In genomic region chr17:81295678-81296381, GRCh38 we compare ENCODE assay signal across 8 cellular contexts. TPM values are rescaled to one million over a fixed set of nuclear protein-coding genes. Genes with fewer than 3 reads are reported as not detected.
DNase-seq lines count a peak whose midpoint lies in the region; ATAC-seq, FAIRE-seq and TF ChIP-seq lines count a peak whose summit lies in the region.

No MANE protein-coding gene starts in this region.

- dilution Hi-C loops in keratinocyte (cut with MboI; ENCODE audit: extremely low pct_ligation_motif_present, low sequenced_read_pairs): no loop called here

- peaks cover 3% of the 10 kb centered on the region for H3K9me1 ChIP-seq in keratinocyte (ENCODE audit: control insufficient read depth, extremely low read depth, insufficient read depth, low read length)

- POLR2A ChIA-PET in CD4-positive, alpha-beta T cell (lab: Charles Lee): interaction anchor here (0.8 to 2.5 kb wide), 10 partner anchors 10 to 367 kb away, joined by 3 to 24 read pairs (median 4); partner anchors contain the start of genes ACTG1, NDUFAF8 and TEPSIN
- POLR2A ChIA-PET in MCF 10A (lab: Yijun Ruan, JAX): interaction anchor here (0.8 to 2.6 kb wide), 19 partner anchors 10 to 620 kb away, joined by 3 to 30 read pairs (median 5); partner anchors contain the start of genes ACTG1, BAHCC1, NDUFAF8 and TEPSIN

- peak overlapping the region; percentile 100 for H3K27ac Mint-ChIP-seq in CD4-positive, alpha-beta T cell
- peak overlapping the region; percentile 93 for H3K27ac Mint-ChIP-seq in MCF 10A (ENCODE audit: low read depth, unreplicated experiment)

- peak; percentile 70 for ATAC-seq in CD4-positive, alpha-beta T cell (ENCODE audit: poor library complexity)
- ATAC-seq in GM19351 (IDR thresholded peaks at IDR 0.05; ENCODE audit: unreplicated experiment) (peak; percentile 26), HG03565 (IDR thresholded peaks at IDR 0.05; ENCODE audit: unreplicated experiment) (no peak)

- peak; percentile 34 for TF ChIP-seq CTCF in CD4-positive, alpha-beta T cell (IDR thresholded peaks at IDR 0.05)
- TF ChIP-seq CTCF in MCF 10A (IDR thresholded peaks at IDR 0.05; ENCODE audit: unreplicated experiment) (no peak), keratinocyte (optimal IDR thresholded peaks at IDR 0.05 in 1 of 3, IDR thresholded peaks at IDR 0.05 in 1 of 3, conservative IDR thresholded peaks at IDR 0.05 in 1 of 3; ENCODE audit: extremely low read depth in 1 of 3, insufficient read depth in 2 of 3, low read length in 3 of 3) (peak; percentile 53 to 65 (median 60))

- BruUV-seq in MCF 10A (replicated peaks; lab: Mats Ljungman, UMichigan): TSS peak; percentile 84

- no peaks in the 10 kb centered on the region for H3K27me3 ChIP-seq in CD4-positive, alpha-beta T cell (ENCODE audit: control insufficient read depth, insufficient read depth, low read length)
- H3K27me3 ChIP-seq in keratinocyte (ENCODE audit: control insufficient read depth, extremely low read depth, insufficient read depth, low read length): no peaks in the 10 kb centered on the region

- H3K36me3 ChIP-seq in keratinocyte (ENCODE audit: control insufficient read depth in 2 of 2, extremely low read depth in 1 of 2, insufficient read depth in 2 of 2, low read length in 2 of 2): no peaks in the 10 kb centered on the region

- H3K4me3 Mint-ChIP-seq in CD4-positive, alpha-beta T cell: peak overlapping the region; percentile 100
- peak overlapping the region; percentile 84 for H3K4me3 Mint-ChIP-seq in MCF 10A (ENCODE audit: unreplicated experiment)

- H3K27me3 Mint-ChIP-seq in CD4-positive, alpha-beta T cell: no peaks in the 10 kb centered on the region
- H3K27me3 Mint-ChIP-seq in MCF 10A (ENCODE audit: insufficient read depth, unreplicated experiment): peaks cover 8% of the 10 kb centered on the region

- peak overlapping the region; percentile 79 for H3K4me2 ChIP-seq in keratinocyte (ENCODE audit: control insufficient read depth, extremely low read depth, insufficient read depth, low read depth, low read length)

- peaks cover 15% of the 10 kb centered on the region for H3K4me1 ChIP-seq in keratinocyte (ENCODE audit: control insufficient read depth, extremely low read depth, insufficient read depth, low read length)

- H4K20me1 ChIP-seq in keratinocyte (ENCODE audit: control insufficient read depth, extremely low read depth, insufficient read depth, low read length): peaks cover 3% of the 10 kb centered on the region

- H3K9me3 ChIP-seq in CD4-positive, alpha-beta T cell (ENCODE audit: control insufficient read depth, low read length): no peaks in the 10 kb centered on the region
- no peaks in the 10 kb centered on the region for H3K9me3 ChIP-seq in keratinocyte (ENCODE audit: control insufficient read depth, low read depth, low read length)

- no peaks in the 10 kb centered on the region for H3K9me3 Mint-ChIP-seq in CD4-positive, alpha-beta T cell
- no peaks in the 10 kb centered on the region for H3K9me3 Mint-ChIP-seq in MCF 10A (ENCODE audit: unreplicated experiment)

- H3K9ac ChIP-seq in keratinocyte (ENCODE audit: control insufficient read depth, extremely low read depth, insufficient read depth, low read length): peak overlapping the region; percentile 89

- DNase-seq in CD4-positive, alpha-beta T cell: peak; percentile 28 to 56 (median 38)
- DNase-seq in LoVo (ENCODE audit: low spot score) (peak; percentile 86), SW480 (ENCODE audit: low spot score) (peak; percentile 79), MCF 10A (ENCODE audit: unreplicated experiment) (peak; percentile 80), keratinocyte (ENCODE audit: low read depth, low spot score) (no peak)
- DNase-seq in stimulated activated CD4-positive, alpha-beta T cell treated with anti-CD3 and anti-CD28 coated beads, Interleukin-4, amount 100 ng/mL, for 24 hours: peak; percentile 48

- peaks cover 40% of the 10 kb centered on the region for H3K4me1 Mint-ChIP-seq in CD4-positive, alpha-beta T cell (ENCODE audit: low read depth)
- peaks cover 18% of the 10 kb centered on the region for H3K4me1 Mint-ChIP-seq in MCF 10A (ENCODE audit: insufficient read depth, unreplicated experiment)

- intact Hi-C loops in CD4-positive, alpha-beta T cell (cut with DNase I, micrococcal nuclease): loop anchor here (1.0 to 10.0 kb wide), 6 partner anchors 43 to 219 kb away; partner anchors contain the start of genes ACTG1 (in 1 of the 2), CEP131 (in 1 of the 2), NDUFAF8 (in 1 of the 2) and TEPSIN (in 1 of the 2)
- intact Hi-C loops in MCF 10A (cut with micrococcal nuclease): loop anchor here (2.0 kb wide), 1 partner anchor 33 kb away; no protein-coding TSS in a partner anchor

- CTCF ChIA-PET in CD4-positive, alpha-beta T cell (lab: Charles Lee): interaction anchor here (0.7 to 1.7 kb wide), 5 partner anchors 9 to 223 kb away, joined by 3 to 9 read pairs (median 4); no protein-coding TSS in a partner anchor
- CTCF ChIA-PET in MCF 10A (lab: Yijun Ruan, JAX): interaction anchor here (0.5 to 1.6 kb wide), 11 partner anchors 12 to 317 kb away, joined by 3 to 5 read pairs (median 3); no protein-coding TSS in a partner anchor

- no peak for FAIRE-seq in keratinocyte (lab: Jason Lieb, UNC)

- H3K27ac ChIP-seq in CD4-positive, alpha-beta T cell (ENCODE audit: low read depth, low read length): peak overlapping the region; percentile 85
- peak overlapping the region; percentile 86 for H3K27ac ChIP-seq in keratinocyte (ENCODE audit: control insufficient read depth, insufficient read depth, low read length)

- peak overlapping the region; percentile 89 to 95 (median 89) for H3K4me3 ChIP-seq in keratinocyte (ENCODE audit: control insufficient read depth in 2 of 3, extremely low read depth in 1 of 3, insufficient read depth in 2 of 3, low read depth in 1 of 3, low read length in 3 of 3)

- peaks cover 20% of the 10 kb centered on the region for H3K36me3 Mint-ChIP-seq in CD4-positive, alpha-beta T cell (ENCODE audit: low read depth)
- peaks cover 9% of the 10 kb centered on the region for H3K36me3 Mint-ChIP-seq in MCF 10A (ENCODE audit: insufficient read depth, unreplicated experiment)

- H2AFZ ChIP-seq in keratinocyte (ENCODE audit: control insufficient read depth, low read length): peak overlapping the region; percentile 94

- H3K79me2 ChIP-seq in keratinocyte (ENCODE audit: control insufficient read depth, insufficient read depth, low read length): peaks cover 23% of the 10 kb centered on the region

RNA-seq across cellular contexts. Expression of gene SLC38A10, which starts 0.7 kb away (rescaled TPM):
- 10 to 100 TPM; 22.8 to 26.4 TPM for total RNA-seq in CD4-positive, alpha-beta T cell
- total RNA-seq in MCF 10A (2022): 98.2 and 108 TPM in 2 replicates
- polyA plus RNA-seq in keratinocyte: 16.8 to 21.2 TPM (median 20.9 TPM) in 3 replicates
- polyA plus RNA-seq in keratinocyte (2011; ENCODE audit: low read depth): 10.1 TPM
- 7.3 and 14.6 TPM in 2 replicates for polyA plus RNA-seq in keratinocyte (2011; cell fraction: cytosol; rRNA removed)
- polyA plus RNA-seq in keratinocyte (2011; cell fraction: nucleus; rRNA removed): 61.8 and 98.8 TPM in 2 replicates
- polyA plus RNA-seq in keratinocyte (2012; ENCODE audit: low replicate concordance): 17.6 and 29.3 TPM in 2 replicates
- 33.0 to 40.6 TPM (median 39.1 TPM) in 3 replicates for polyA minus RNA-seq in keratinocyte
- 51.6 TPM for polyA minus RNA-seq in keratinocyte (2011; cell fraction: cytosol; rRNA and poly(A)+ RNA removed)
- polyA minus RNA-seq in keratinocyte (2011; cell fraction: nucleus; rRNA and poly(A)+ RNA removed): 72.5 and 76.3 TPM in 2 replicates

RNA-seq across cellular contexts. Expression of gene NDUFAF8, which starts 56.7 kb away (rescaled TPM):
- total RNA-seq in CD4-positive, alpha-beta T cell: 10 to 100 TPM; 34.6 to 38.6 TPM
- 95.0 and 95.3 TPM in 2 replicates for total RNA-seq in MCF 10A (2022)
- 99.5 to 171 TPM (median 109 TPM) in 3 replicates for polyA plus RNA-seq in keratinocyte
- polyA plus RNA-seq in keratinocyte (2011; ENCODE audit: low read depth): 100 TPM
- polyA plus RNA-seq in keratinocyte (2011; cell fraction: cytosol; rRNA removed): 123 and 134 TPM in 2 replicates
- 38.5 and 77.5 TPM in 2 replicates for polyA plus RNA-seq in keratinocyte (2011; cell fraction: nucleus; rRNA removed)
- polyA plus RNA-seq in keratinocyte (2012; ENCODE audit: low replicate concordance): 96.5 and 141 TPM in 2 replicates
- 2.4 to 24.7 TPM (median 18.3 TPM) in 3 replicates for polyA minus RNA-seq in keratinocyte
- 8.6 TPM for polyA minus RNA-seq in keratinocyte (2011; cell fraction: cytosol; rRNA and poly(A)+ RNA removed)
- 4.9 and 12.4 TPM in 2 replicates for polyA minus RNA-seq in keratinocyte (2011; cell fraction: nucleus; rRNA and poly(A)+ RNA removed)

RNA-seq across cellular contexts. Expression of gene TEPSIN, which starts 57.0 kb away (rescaled TPM):
- total RNA-seq in CD4-positive, alpha-beta T cell: 10 to 100 TPM; 68.2 to 74.4 TPM
- 23.4 and 27.4 TPM in 2 replicates for total RNA-seq in MCF 10A (2022)
- 7.1 to 11.5 TPM (median 8.8 TPM) in 3 replicates for polyA plus RNA-seq in keratinocyte
- polyA plus RNA-seq in keratinocyte (2011; ENCODE audit: low read depth): 4.3 TPM
- 2.7 and 5.9 TPM in 2 replicates for polyA plus RNA-seq in keratinocyte (2011; cell fraction: cytosol; rRNA removed)
- polyA plus RNA-seq in keratinocyte (2011; cell fraction: nucleus; rRNA removed): 60.1 and 68.9 TPM in 2 replicates
- 7.4 and 13.0 TPM in 2 replicates for polyA plus RNA-seq in keratinocyte (2012; ENCODE audit: low replicate concordance)
- polyA minus RNA-seq in keratinocyte: 5.5 to 8.6 TPM (median 7.7 TPM) in 3 replicates
- 8.2 TPM for polyA minus RNA-seq in keratinocyte (2011; cell fraction: cytosol; rRNA and poly(A)+ RNA removed)
- polyA minus RNA-seq in keratinocyte (2011; cell fraction: nucleus; rRNA and poly(A)+ RNA removed): 18.8 and 20.6 TPM in 2 replicates
